Comparison of ENCODE assay signal across 9 cellular contexts in the genomic region with DNA sequence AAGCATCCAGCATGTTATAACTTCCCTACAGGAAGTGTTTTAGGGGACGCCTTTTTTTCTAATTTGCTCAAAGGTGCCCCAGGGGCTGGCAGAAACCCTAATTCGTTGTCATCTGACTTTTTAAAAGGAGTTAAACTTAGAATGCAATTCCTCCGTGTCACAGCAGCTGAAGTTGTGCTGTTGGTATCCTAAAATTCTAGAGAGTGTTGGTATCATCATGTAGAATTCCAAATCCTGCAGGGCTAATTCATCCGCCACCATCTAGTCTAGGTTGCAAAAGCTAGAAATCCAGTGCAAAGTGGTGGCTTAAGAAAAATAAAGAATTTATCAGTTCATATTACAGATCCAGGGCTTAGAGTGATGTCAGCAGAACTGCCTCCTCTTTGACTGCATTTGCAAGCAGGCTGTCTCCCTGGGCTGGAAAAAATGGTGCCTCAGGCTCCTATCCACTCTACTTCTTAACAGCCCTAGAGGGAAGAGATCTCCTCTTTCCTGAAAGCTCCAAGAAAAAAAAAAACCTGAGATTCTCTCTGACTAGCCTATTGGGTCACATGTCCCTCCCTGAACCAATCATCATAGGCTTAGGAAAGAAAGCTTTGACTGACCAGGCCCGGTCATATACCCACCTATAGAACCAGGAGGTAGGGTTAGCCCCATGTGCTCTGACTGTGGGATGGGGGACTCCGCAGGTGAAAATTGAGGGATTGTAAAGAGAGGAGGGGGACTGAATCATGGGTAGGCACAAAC.
DNase-seq lines count a peak whose midpoint lies in the region; ATAC-seq and TF ChIP-seq lines count a peak whose summit lies in the region.
"Had no signal": no experiment of that assay in that cellular context is flagged by ENCODE, and none has a peak within 500 bp of the region (broad histone marks: within the 10 kb centered on the region; RNA-seq: fewer than 3 reads in every experiment).

No MANE protein-coding gene starts in this region.

- POLR2A ChIA-PET in AG04449 (lab: Yijun Ruan, JAX), result no interaction called here

- DNase-seq in AG04449 (ENCODE audit: low read depth, low spot score) (peak; percentile 7), T1000 (lab: John Stamatoyannopoulos, UW) (peak; percentile 25), iPS-NIHi7 (ENCODE audit: extremely low spot score) (peak; percentile 47), NAMALWA (ENCODE audit: low spot score) (no peak), H4 (ENCODE audit: low spot score) (no peak)
- DNase-seq: SIG-M5 had no signal

- H3K4me3 ChIP-seq in AG04449 (ENCODE audit: low read depth, low read length) (no peak overlapping the region), GM08714 (ENCODE audit: low read length) (peak overlapping the region; percentile 62; the same call in 1 of the 2 replicates)

- peak; percentile 15 for TF ChIP-seq CTCF in AG04449 (IDR thresholded peaks at IDR 0.05; ENCODE audit: insufficient read depth, low read length, missing control alignments)

- CTCF ChIA-PET in AG04449 (lab: Yijun Ruan, JAX), result interaction anchor here (0.7 to 2.5 kb wide), 25 partner anchors 9 to 389 kb away, joined by 3 to 13 read pairs (median 4); partner anchors contain the start of genes EIF3K, MAP4K1, MRPS12 and SARS2

- ATAC-seq in HG02852 (IDR thresholded peaks at IDR 0.05; ENCODE audit: unreplicated experiment) (no peak), GM19351 (IDR thresholded peaks at IDR 0.05; ENCODE audit: unreplicated experiment) (no peak)

Comparison
In these comparisons a context has a peak if more than half of its experiments do, and no peak if none do; other contexts are left out.
1. DNase-seq: peak in AG04449 (single experiment), T1000 (single experiment) and iPS-NIHi7 (single experiment); none in NAMALWA (single experiment) and H4 (single experiment).